9 cellular contexts compared by ENCODE assay signal in genomic region chr19:46639356-46640061, GRCh38. TPM values are rescaled to one million over a fixed set of nuclear protein-coding genes. Genes with fewer than 3 reads are reported as not detected.
DNase-seq lines count a peak whose midpoint lies in the region; TF ChIP-seq lines count a peak whose summit lies in the region.
"Had no signal": no experiment of that assay in that cellular context is flagged by ENCODE, and none has a peak within 500 bp of the region (broad histone marks: within the 10 kb centered on the region; RNA-seq: fewer than 3 reads in every experiment).

No MANE protein-coding gene starts in this region.

- H3K27me3 Mint-ChIP-seq in activated naive CD4-positive, alpha-beta T cell treated with anti-CD3 and anti-CD28 coated beads, Interleukin-2, amount 50 U/mL, for 24 hours: no peaks in the 10 kb centered on the region
- peaks cover 7% of the 10 kb centered on the region for H3K27me3 Mint-ChIP-seq in endothelial cell (ENCODE audit: unreplicated experiment)

- peaks cover 21% of the 10 kb centered on the region for H3K4me1 ChIP-seq in muscle layer of colon (ENCODE audit: insufficient read depth, low read length)

- DNase-seq in activated naive CD4-positive, alpha-beta T cell treated with Interleukin-2 at 50 U/mL for 16 hours: no peak
- DNase-seq in endothelial cell (ENCODE audit: low spot score): peak; percentile 31
- DNase-seq in NCI-H526 (lab: John Stamatoyannopoulos, UW): no peak
- no peak for DNase-seq in cerebellum (ENCODE audit: low spot score)
- DNase-seq in NCI-H1092 treated with DMSO at 0.1 percent for 48 hours (lab: John Stamatoyannopoulos, UW): no peak

- peak overlapping the region; percentile 45 for H3K4me3 Mint-ChIP-seq in activated naive CD4-positive, alpha-beta T cell treated with anti-CD3 and anti-CD28 coated beads, Interleukin-2, amount 50 U/mL, for 24 hours
- H3K4me3 Mint-ChIP-seq in endothelial cell (ENCODE audit: unreplicated experiment): no peak overlapping the region

- no peaks in the 10 kb centered on the region for H3K9me3 ChIP-seq in muscle layer of colon (ENCODE audit: low read length)

- peak overlapping the region; percentile 23 for H3K9ac ChIP-seq in muscle layer of colon (ENCODE audit: low read length)

- peak overlapping the region; percentile 89 for H3K27ac ChIP-seq in muscle layer of colon (ENCODE audit: low read depth, low read length)

- peak overlapping the region; percentile 46 to 54 for H3K4me3 ChIP-seq in muscle layer of colon (ENCODE audit: low read depth in 1 of 2, low read length in 2 of 2)
- H3K4me3 ChIP-seq: lung had no signal

- no peak overlapping the region for H3K27ac Mint-ChIP-seq in activated naive CD4-positive, alpha-beta T cell treated with anti-CD3 and anti-CD28 coated beads, Interleukin-2, amount 50 U/mL, for 24 hours
- H3K27ac Mint-ChIP-seq in endothelial cell (ENCODE audit: unreplicated experiment): no peak overlapping the region

- H3K9me3 Mint-ChIP-seq in activated naive CD4-positive, alpha-beta T cell treated with anti-CD3 and anti-CD28 coated beads, Interleukin-2, amount 50 U/mL, for 24 hours: no peaks in the 10 kb centered on the region
- no peaks in the 10 kb centered on the region for H3K9me3 Mint-ChIP-seq in endothelial cell (ENCODE audit: unreplicated experiment)

- TF ChIP-seq CTCF in endothelial cell (IDR thresholded peaks at IDR 0.05; ENCODE audit: unreplicated experiment): no peak

- H3K4me1 Mint-ChIP-seq in activated naive CD4-positive, alpha-beta T cell treated with anti-CD3 and anti-CD28 coated beads, Interleukin-2, amount 50 U/mL, for 24 hours: peaks cover 3% of the 10 kb centered on the region
- peaks cover 4% of the 10 kb centered on the region for H3K4me1 Mint-ChIP-seq in endothelial cell (ENCODE audit: unreplicated experiment)

- H3K36me3 ChIP-seq in muscle layer of colon (ENCODE audit: insufficient read depth, low read length): no peaks in the 10 kb centered on the region

- no peaks in the 10 kb centered on the region for H3K36me3 Mint-ChIP-seq in activated naive CD4-positive, alpha-beta T cell treated with anti-CD3 and anti-CD28 coated beads, Interleukin-2, amount 50 U/mL, for 24 hours
- H3K36me3 Mint-ChIP-seq in endothelial cell (ENCODE audit: low read depth, unreplicated experiment): no peaks in the 10 kb centered on the region

- H3K27me3 ChIP-seq in muscle layer of colon (ENCODE audit: control insufficient read depth in 1 of 2, insufficient read depth in 2 of 2, low read length in 2 of 2): no peaks in the 10 kb centered on the region

TF ChIP-seq in PFSK-1, 5 proteins besides CTCF, POLR2A, EP300 and RAD21:
- TF ChIP-seq TAF1 (IDR thresholded peaks at IDR 0.05; ENCODE audit: borderline replicate concordance, insufficient read depth, low read length) (0 out of 2 replicates have a peak, but pooled peaks have one; percentile 36), REST (IDR thresholded peaks at IDR 0.05; ENCODE audit: insufficient read depth in 1 of 2, low read depth in 2 of 2, low read length in 2 of 2) (peak; percentile 22 to 31; a peak in 1 of 4 replicates), FOXP2 (optimal IDR thresholded peaks at IDR 0.05; ENCODE audit: borderline replicate concordance, extremely low read depth, extremely low read length, insufficient read depth) (peak; percentile 95), POLR2AphosphoS5 (IDR thresholded peaks at IDR 0.05; ENCODE audit: low read depth, low read length) (peak; percentile 66), SIN3A (IDR thresholded peaks at IDR 0.05; ENCODE audit: borderline replicate concordance, insufficient read depth, low read length) (no peak)

RNA-seq across cellular contexts. Expression of gene GNG8, which starts 3.5 kb away (rescaled TPM):
- 1.5 TPM for polyA plus RNA-seq in PFSK-1 (2012; ENCODE audit: insufficient read length, low read depth)
- total RNA-seq in endothelial cell (ENCODE audit: unreplicated experiment) (not detected), cerebellum (not detected)
- total RNA-seq: lung had no signal
- polyA plus RNA-seq: lung had no signal

RNA-seq across cellular contexts. Expression of gene PTGIR, which starts 14.6 kb away (rescaled TPM):
- polyA plus RNA-seq in PFSK-1 (2012; ENCODE audit: insufficient read length, low read depth): 5.3 TPM
- total RNA-seq in endothelial cell (ENCODE audit: unreplicated experiment) (not detected), cerebellum (not detected)

RNA-seq across cellular contexts. Expression of gene DACT3, which starts 21.5 kb away (rescaled TPM):
- 22.9 TPM for polyA plus RNA-seq in PFSK-1 (2012; ENCODE audit: insufficient read length, low read depth)
- total RNA-seq in endothelial cell (ENCODE audit: unreplicated experiment) (1.1 TPM), cerebellum (6.6 TPM)

RNA-seq across cellular contexts. Expression of gene CALM3, which starts 38.4 kb away (rescaled TPM):
- polyA plus RNA-seq in PFSK-1 (2012; ENCODE audit: insufficient read length, low read depth): 247 TPM
- 564 TPM for total RNA-seq in endothelial cell (ENCODE audit: unreplicated experiment)
- total RNA-seq in cerebellum: 193 TPM
